In genomic region chr12:113089839-113090238, GRCh38 we compare ENCODE assay signal across 23 cellular contexts. TPM values are rescaled to one million over a fixed set of nuclear protein-coding genes. Genes with fewer than 3 reads are reported as not detected.
DNase-seq lines count a peak whose midpoint lies in the region; ATAC-seq, FAIRE-seq and TF ChIP-seq lines count a peak whose summit lies in the region.
"Had no signal": no experiment of that assay in that cellular context is flagged by ENCODE, and none has a peak within 500 bp of the region (broad histone marks: within the 10 kb centered on the region; RNA-seq: fewer than 3 reads in every experiment).

No MANE protein-coding gene starts in this region.

- H3K79me2 ChIP-seq in GM12878 (ENCODE audit: control insufficient read depth, insufficient read depth, low read length): no peaks in the 10 kb centered on the region

- POLR2A ChIA-PET in GM12878 (lab: Charles Lee): interaction anchor here (0.5 to 3.9 kb wide), 8 partner anchors 9 to 111 kb away, joined by 3 to 41 read pairs (median 6); partner anchors contain the start of genes DTX1 and OAS2

- TF ChIP-seq RAD21 in GM12878 (IDR thresholded peaks at IDR 0.05; ENCODE audit: insufficient read depth, low read depth, low read length): no peak

- peak overlapping the region; percentile 92 for H3K27ac Mint-ChIP-seq in stimulated activated naive B cell treated with anti-CD40 and anti-IgM and Interleukin-4, amounts not matched to agents 10 μg/mL and 1 μg/mL and 100 μg/mL, for 72 hours
- H3K27ac Mint-ChIP-seq: neural progenitor cell had no signal

- peak overlapping the region; percentile 76 for H3K4me3 Mint-ChIP-seq in activated T-cell treated with anti-CD3 and anti-CD28 coated beads, Interleukin-2, amount 50 U/mL, for 4 hours
- H3K4me3 Mint-ChIP-seq in stimulated activated naive B cell treated with anti-CD40 and anti-IgM and Interleukin-4, amounts not matched to agents 10 μg/mL and 1 μg/mL and 100 μg/mL, for 72 hours: peak overlapping the region; percentile 75 to 76

- H3K36me3 Mint-ChIP-seq in activated T-cell treated with anti-CD3 and anti-CD28 coated beads, Interleukin-2, amount 50 U/mL, for 4 hours (ENCODE audit: insufficient read depth): no peaks in the 10 kb centered on the region
- H3K36me3 Mint-ChIP-seq in stimulated activated naive B cell treated with anti-CD40 and anti-IgM and Interleukin-4, amounts not matched to agents 10 μg/mL and 1 μg/mL and 100 μg/mL, for 72 hours: peaks cover 77 to 85% of the 10 kb centered on the region in 2 donors
- H3K36me3 Mint-ChIP-seq: neural progenitor cell had no signal

- no peak for TF ChIP-seq POLR2A in GM12878 (IDR thresholded peaks at IDR 0.05; ENCODE audit: low read depth, low read length)

- peak in 1 of 2 donors; percentile 32 for ATAC-seq in activated T-cell treated with anti-CD3 and anti-CD28 coated beads, Interleukin-2, amount 50 U/mL, for 4 hours
- peak; percentile 6; the same call in 1 of the 3 replicates for ATAC-seq in GM12878
- no peak for ATAC-seq in stimulated activated naive B cell treated with anti-CD40 and anti-IgM and Interleukin-4, amounts not matched to agents 10 μg/mL and 1 μg/mL and 100 μg/mL, for 72 hours (replicated peaks)
- no peak for ATAC-seq in mucosa of descending colon

- H3K4me2 ChIP-seq in GM12878 (ENCODE audit: control insufficient read depth, insufficient read depth): peak overlapping the region; percentile 2; the same call in 1 of the 2 replicates
- H3K4me2 ChIP-seq: neural progenitor cell had no signal

- TF ChIP-seq CTCF in GM12878 (IDR thresholded peaks at IDR 0.05 in 2 of 3, conservative IDR thresholded peaks at IDR 0.05 in 1 of 3; ENCODE audit: control insufficient read depth in 2 of 3, extremely low read depth in 1 of 3, insufficient read depth in 1 of 3, low read depth in 3 of 3, low read length in 3 of 3): no peak
- no peak for TF ChIP-seq CTCF in mucosa of descending colon (IDR thresholded peaks at IDR 0.05)

- H3K4me1 Mint-ChIP-seq in activated T-cell treated with anti-CD3 and anti-CD28 coated beads, Interleukin-2, amount 50 U/mL, for 4 hours (ENCODE audit: low read depth): peaks cover 81% of the 10 kb centered on the region
- peaks cover 73 to 83% of the 10 kb centered on the region in 2 donors for H3K4me1 Mint-ChIP-seq in stimulated activated naive B cell treated with anti-CD40 and anti-IgM and Interleukin-4, amounts not matched to agents 10 μg/mL and 1 μg/mL and 100 μg/mL, for 72 hours

- H3K4me3 ChIP-seq in GM12878 (no peak overlapping the region), mucosa of descending colon (no peak overlapping the region)
- H3K4me3 ChIP-seq: coronary artery, HAP-1, neural progenitor cell, thyroid gland had no signal

- H4K20me1 ChIP-seq in GM12878 (ENCODE audit: control insufficient read depth, insufficient read depth): no peaks in the 10 kb centered on the region

- no peak for FAIRE-seq in GM12878 (lab: Jason Lieb, UNC)
- FAIRE-seq: kidney had no signal

- no peak for DNase-seq in activated T-cell treated with anti-CD3 and anti-CD28 coated beads, Interleukin-2, amount 50 U/mL, for 4 hours
- DNase-seq in activated T-cell treated with anti-CD3 and anti-CD28 coated beads, Interleukin-2, amount 50 U/mL, for 48 hours: no peak
- peak; percentile 43 for DNase-seq in NAMALWA (ENCODE audit: low spot score)
- DNase-seq in GM12878 (ENCODE audit: low read depth, low spot score): no peak
- DNase-seq in stimulated activated naive B cell treated with anti-CD40 and anti-IgM and Interleukin-4, amounts not matched to agents 10 μg/mL and 1 μg/mL and 100 μg/mL, for 72 hours: no peak
- no peak for DNase-seq in middle frontal gyrus (ENCODE audit: extremely low spot score, low spot score)
- DNase-seq in mucosa of descending colon: no peak
- DNase-seq in RKO (ENCODE audit: low spot score): no peak
- DNase-seq: activated gamma-delta T cell, foreskin fibroblast, IMR-90, kidney, mesenchymal stem cell, MV-4-11, NCI-H2029, NCI-H510A treated with DMSO at 0.1 percent for 48 hours, thyroid gland had no signal

- intact Hi-C loops in GM12878 (cut with micrococcal nuclease; ENCODE audit: unreplicated experiment): no loop called here
- intact Hi-C loops in mucosa of descending colon (cut with DNase I, micrococcal nuclease): no loop called here

- no peaks in the 10 kb centered on the region for H3K9me3 Mint-ChIP-seq in activated T-cell treated with anti-CD3 and anti-CD28 coated beads, Interleukin-2, amount 50 U/mL, for 4 hours
- no peaks in the 10 kb centered on the region for H3K9me3 Mint-ChIP-seq in stimulated activated naive B cell treated with anti-CD40 and anti-IgM and Interleukin-4, amounts not matched to agents 10 μg/mL and 1 μg/mL and 100 μg/mL, for 72 hours
- H3K9me3 Mint-ChIP-seq: neural progenitor cell had no signal

- H3K36me3 ChIP-seq in GM12878 (ENCODE audit: control insufficient read depth in 2 of 2, insufficient read depth in 2 of 2, low read length in 1 of 2) (no peaks in the 10 kb centered on the region), mucosa of descending colon (ENCODE audit: low read depth) (no peaks in the 10 kb centered on the region)
- H3K36me3 ChIP-seq: HAP-1, neural progenitor cell, thyroid gland had no signal

- peaks cover 50% of the 10 kb centered on the region for H3K4me1 ChIP-seq in GM12878 (ENCODE audit: control insufficient read depth, insufficient read depth, low read length)
- peaks cover 4% of the 10 kb centered on the region for H3K4me1 ChIP-seq in mucosa of descending colon (ENCODE audit: low read depth)
- H3K4me1 ChIP-seq: HAP-1, neural progenitor cell had no signal

- CTCF ChIA-PET in GM12878 (lab: Yijun Ruan, JAX): interaction anchor here (1.1 to 7.0 kb wide), 9 partner anchors 8 to 110 kb away, joined by 3 to 98 read pairs (median 6); no protein-coding TSS in a partner anchor

- in situ Hi-C loops in GM12878 (cut with MboI): loop anchor here (10.0 kb wide), 1 partner anchor 45 kb away; no protein-coding TSS in a partner anchor

- RAD21 ChIA-PET in GM12878 (lab: Charles Lee; ENCODE audit: unreplicated experiment): interaction anchor here (0.6 to 2.7 kb wide), 12 partner anchors 8 to 86 kb away, joined by 3 to 23 read pairs (median 6); no protein-coding TSS in a partner anchor

- SMC1A ChIA-PET in GM12878 (lab: Charles Lee; ENCODE audit: uncharacterized antibody, unreplicated experiment): interaction anchor here (0.9 to 16.1 kb wide), 9 partner anchors 9 to 97 kb away, joined by 3 to 416 read pairs (median 8); partner anchors contain the start of gene DTX1

- H3K9ac ChIP-seq in GM12878 (ENCODE audit: control insufficient read depth, insufficient read depth, low read length): peak overlapping the region; percentile 4; the same call in 1 of the 2 replicates
- H3K9ac ChIP-seq: neural progenitor cell had no signal

- peak overlapping the region; percentile 46; the same call in 1 of the 2 replicates for H2AFZ ChIP-seq in GM12878 (ENCODE audit: control insufficient read depth, low read depth, low read length)
- H2AFZ ChIP-seq: neural progenitor cell had no signal

- no peaks in the 10 kb centered on the region for H3K27me3 ChIP-seq in GM12878 (replicated peaks in 1 of 2; ENCODE audit: control insufficient read depth in 2 of 2, insufficient read depth in 2 of 2, low read length in 1 of 2)
- H3K27me3 ChIP-seq: thyroid gland had no signal

- H3K9me3 ChIP-seq in GM12878 (replicated peaks; ENCODE audit: control insufficient read depth, insufficient read depth, low read length): no peaks in the 10 kb centered on the region; the same call in 2 of the 3 replicates
- no peaks in the 10 kb centered on the region for H3K9me3 ChIP-seq in mucosa of descending colon
- H3K9me3 ChIP-seq: HAP-1, thyroid gland had no signal

- no TSS peak for BruUV-seq in GM12878 (replicated peaks; lab: Mats Ljungman, UMichigan)

- no peak for TF ChIP-seq EP300 in GM12878 (IDR thresholded peaks at IDR 0.05; ENCODE audit: borderline replicate concordance in 1 of 2, control insufficient read depth in 1 of 2, low read depth in 2 of 2, low read length in 2 of 2)

- no peaks in the 10 kb centered on the region for H3K27me3 Mint-ChIP-seq in activated T-cell treated with anti-CD3 and anti-CD28 coated beads, Interleukin-2, amount 50 U/mL, for 4 hours (ENCODE audit: low read depth)
- H3K27me3 Mint-ChIP-seq in stimulated activated naive B cell treated with anti-CD40 and anti-IgM and Interleukin-4, amounts not matched to agents 10 μg/mL and 1 μg/mL and 100 μg/mL, for 72 hours: no peaks in the 10 kb centered on the region

- H3K27ac ChIP-seq in GM12878 (ENCODE audit: control insufficient read depth, insufficient read depth): peak overlapping the region; percentile 68
- H3K27ac ChIP-seq: coronary artery, HL-60, neural progenitor cell, thyroid gland had no signal

RNA-seq across cellular contexts. Expression of gene DTX1, which starts 33.3 kb away (rescaled TPM):
- total RNA-seq in activated T-cell treated with anti-CD3 and anti-CD28 coated beads, Interleukin-2, amount 50 U/mL, for 4 hours: 1 to 10 TPM; 5.0 to 7.7 (median 5.2) TPM
- 57.9 and 66.9 TPM in 2 replicates for total RNA-seq in GM12878 (2013; cell fraction: nucleolus; rRNA removed)
- total RNA-seq in GM12878 (2014; rRNA removed) (0.87 and 0.96 TPM in 2 replicates), GM12878 (2014; rRNA removed; fragmentation: Illumina TruSeq; extraction: Trizol) (0.37 and 0.49 TPM in 2 replicates), GM12878 (2021) (2.3 and 2.8 TPM in 2 replicates), mucosa of descending colon (1 to 10 TPM in 2 of 3 donors, under 1 TPM in 1; 0.67 to 5.9 (median 1.6) TPM)
- 5.6 TPM for polyA plus RNA-seq in GM12878 (2011; ENCODE audit: low read depth)
- polyA plus RNA-seq in GM12878 (2011; rRNA removed) (0.62 and 0.83 TPM in 2 replicates), GM12878 (2014; fragmentation: Illumina TruSeq; extraction: Trizol) (0.46 and 1.1 TPM in 2 replicates), GM12878 (2014; fragmentation: Nextera tagmentation; extraction: Ambion mirVana) (under 1 TPM; 0.13 to 0.32 TPM), GM12878 (2014; rRNA removed) (1.2 and 1.3 TPM in 2 replicates), GM12878 (2016; fragmentation: Nextera tagmentation; extraction: Ambion mirVana) (under 1 TPM; 0.09 to 0.33 TPM)
- 1.3 and 1.5 TPM in 2 replicates for polyA plus RNA-seq in GM12878 (2011; cell fraction: cytosol; rRNA removed)
- 2.7 and 3.1 TPM in 2 replicates for polyA plus RNA-seq in GM12878 (2011; cell fraction: nucleus; rRNA removed)
- 10.3 and 12.9 TPM in 2 replicates for polyA plus RNA-seq in GM12878 (2012)
- 0.88 and 1.3 TPM in 2 replicates for polyA minus RNA-seq in GM12878 (2011; rRNA and poly(A)+ RNA removed)
- polyA minus RNA-seq in GM12878 (2011; cell fraction: cytosol; rRNA and poly(A)+ RNA removed): 0.52 and 1.1 TPM in 2 replicates
- polyA minus RNA-seq in GM12878 (2011; cell fraction: nucleus; rRNA and poly(A)+ RNA removed): 1.1 TPM in 2 replicates
- total RNA-seq: IMR-90, pulmonary artery endothelial cell had no signal
- polyA plus RNA-seq: IMR-90 had no signal

RNA-seq across cellular contexts. Expression of gene RASAL1, which starts 45.7 kb away (rescaled TPM):
- 1 to 10 TPM in 1 of 3 donors, under 1 TPM in 2; 0.58 to 1.1 (median 0.87) TPM for total RNA-seq in activated T-cell treated with anti-CD3 and anti-CD28 coated beads, Interleukin-2, amount 50 U/mL, for 4 hours
- 6.7 and 11.6 TPM in 2 replicates for total RNA-seq in GM12878 (2013; cell fraction: nucleolus; rRNA removed)
- total RNA-seq in GM12878 (2014; rRNA removed) (1.0 TPM in 1 of 2 replicates, not detected in the other), GM12878 (2014; rRNA removed; fragmentation: Illumina TruSeq; extraction: Trizol) (not detected in 2 replicates), GM12878 (2021) (not detected in 2 replicates), mucosa of descending colon (1 to 10 TPM; 3.3 to 7.9 (median 6.5) TPM)
- 0.13 TPM for polyA plus RNA-seq in GM12878 (2011; ENCODE audit: low read depth)
- polyA plus RNA-seq in GM12878 (2011; rRNA removed) (0.53 and 0.79 TPM in 2 replicates), GM12878 (2014; fragmentation: Illumina TruSeq; extraction: Trizol) (not detected in 2 replicates), GM12878 (2014; fragmentation: Nextera tagmentation; extraction: Ambion mirVana) (not detected), GM12878 (2014; rRNA removed) (0.04 TPM in 1 of 2 replicates, not detected in the other), GM12878 (2016; fragmentation: Nextera tagmentation; extraction: Ambion mirVana) (under 1 TPM; 0.12 to 0.25 TPM)
- 0.84 and 0.88 TPM in 2 replicates for polyA plus RNA-seq in GM12878 (2011; cell fraction: cytosol; rRNA removed)
- polyA plus RNA-seq in GM12878 (2011; cell fraction: nucleus; rRNA removed): 1.8 and 3.5 TPM in 2 replicates
- 0.24 and 0.31 TPM in 2 replicates for polyA plus RNA-seq in GM12878 (2012)
- 0.22 and 1.2 TPM in 2 replicates for polyA minus RNA-seq in GM12878 (2011; rRNA and poly(A)+ RNA removed)
- 0.42 TPM in 1 of 2 replicates, not detected in the other for polyA minus RNA-seq in GM12878 (2011; cell fraction: cytosol; rRNA and poly(A)+ RNA removed)
- 0.48 and 1.1 TPM in 2 replicates for polyA minus RNA-seq in GM12878 (2011; cell fraction: nucleus; rRNA and poly(A)+ RNA removed)
- total RNA-seq: IMR-90, pulmonary artery endothelial cell had no signal
- polyA plus RNA-seq: IMR-90 had no signal

RNA-seq across cellular contexts. Expression of gene CFAP73, which starts 59.7 kb away (rescaled TPM):
- under 1 TPM; 0.29 to 0.46 (median 0.38) TPM for total RNA-seq in activated T-cell treated with anti-CD3 and anti-CD28 coated beads, Interleukin-2, amount 50 U/mL, for 4 hours
- 0.39 and 0.44 TPM in 2 replicates for total RNA-seq in GM12878 (2013; cell fraction: nucleolus; rRNA removed)
- total RNA-seq in GM12878 (2014; rRNA removed): not detected in 2 replicates
- total RNA-seq in GM12878 (2014; rRNA removed; fragmentation: Illumina TruSeq; extraction: Trizol): not detected in 2 replicates
- total RNA-seq in GM12878 (2021): 0.18 TPM in 1 of 2 replicates, not detected in the other
- not detected for polyA plus RNA-seq in GM12878 (2011; ENCODE audit: low read depth)
- not detected in 2 replicates for polyA plus RNA-seq in GM12878 (2011; rRNA removed)
- polyA plus RNA-seq in GM12878 (2011; cell fraction: cytosol; rRNA removed): 0.07 TPM in 1 of 2 replicates, not detected in the other
- not detected in 2 replicates for polyA plus RNA-seq in GM12878 (2011; cell fraction: nucleus; rRNA removed)
- 0.17 and 0.35 TPM in 2 replicates for polyA plus RNA-seq in GM12878 (2012)
- polyA plus RNA-seq in GM12878 (2014; fragmentation: Illumina TruSeq; extraction: Trizol): not detected in 2 replicates
- polyA plus RNA-seq in GM12878 (2014; fragmentation: Nextera tagmentation; extraction: Ambion mirVana): not detected
- polyA plus RNA-seq in GM12878 (2014; rRNA removed): not detected in 2 replicates
- not detected for polyA plus RNA-seq in GM12878 (2016; fragmentation: Nextera tagmentation; extraction: Ambion mirVana)
- polyA minus RNA-seq in GM12878 (2011; rRNA and poly(A)+ RNA removed): not detected in 2 replicates
- polyA minus RNA-seq in GM12878 (2011; cell fraction: cytosol; rRNA and poly(A)+ RNA removed): not detected in 2 replicates
- polyA minus RNA-seq in GM12878 (2011; cell fraction: nucleus; rRNA and poly(A)+ RNA removed): not detected in 2 replicates
- total RNA-seq in mucosa of descending colon: under 1 TPM in 1 of 3 donors, not detected in 2; 0.34 TPM
- total RNA-seq: Daoy, IMR-90, pulmonary artery endothelial cell had no signal
- polyA plus RNA-seq: IMR-90 had no signal
